ENCODE assay signal across 1 cellular context in the genomic region with DNA sequence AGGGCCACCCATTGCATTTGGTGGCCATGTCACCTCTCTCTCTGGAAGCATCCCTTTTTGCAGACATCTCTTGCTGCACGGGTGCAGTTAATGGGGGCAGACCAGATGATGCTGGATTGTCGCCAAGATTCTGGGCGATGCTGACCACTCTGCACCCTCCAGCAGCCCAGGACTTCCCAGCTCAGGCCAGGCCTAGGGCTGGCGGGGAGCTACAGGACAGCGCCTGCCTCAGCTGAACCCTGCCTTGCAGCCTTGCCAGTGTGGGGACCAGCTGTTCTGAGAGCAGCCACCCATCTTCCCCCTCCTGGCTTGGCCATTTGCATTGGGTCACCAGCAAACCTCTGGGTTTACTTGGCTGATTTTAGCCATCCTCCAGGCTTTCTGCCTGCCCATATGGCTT.
TF ChIP-seq lines count a peak whose summit lies in the region.

No MANE protein-coding gene starts in this region.

TF ChIP-seq in SK-N-SH, 30 proteins besides CTCF, POLR2A, EP300 and RAD21 (continued from another document):
- no peak for TF ChIP-seq PBX3 (IDR thresholded peaks at IDR 0.05)
- peak; percentile 53 for TF ChIP-seq GATA2 (CRISPR knock-in tag; IDR thresholded peaks at IDR 0.05)
- TF ChIP-seq, protein P1, sequence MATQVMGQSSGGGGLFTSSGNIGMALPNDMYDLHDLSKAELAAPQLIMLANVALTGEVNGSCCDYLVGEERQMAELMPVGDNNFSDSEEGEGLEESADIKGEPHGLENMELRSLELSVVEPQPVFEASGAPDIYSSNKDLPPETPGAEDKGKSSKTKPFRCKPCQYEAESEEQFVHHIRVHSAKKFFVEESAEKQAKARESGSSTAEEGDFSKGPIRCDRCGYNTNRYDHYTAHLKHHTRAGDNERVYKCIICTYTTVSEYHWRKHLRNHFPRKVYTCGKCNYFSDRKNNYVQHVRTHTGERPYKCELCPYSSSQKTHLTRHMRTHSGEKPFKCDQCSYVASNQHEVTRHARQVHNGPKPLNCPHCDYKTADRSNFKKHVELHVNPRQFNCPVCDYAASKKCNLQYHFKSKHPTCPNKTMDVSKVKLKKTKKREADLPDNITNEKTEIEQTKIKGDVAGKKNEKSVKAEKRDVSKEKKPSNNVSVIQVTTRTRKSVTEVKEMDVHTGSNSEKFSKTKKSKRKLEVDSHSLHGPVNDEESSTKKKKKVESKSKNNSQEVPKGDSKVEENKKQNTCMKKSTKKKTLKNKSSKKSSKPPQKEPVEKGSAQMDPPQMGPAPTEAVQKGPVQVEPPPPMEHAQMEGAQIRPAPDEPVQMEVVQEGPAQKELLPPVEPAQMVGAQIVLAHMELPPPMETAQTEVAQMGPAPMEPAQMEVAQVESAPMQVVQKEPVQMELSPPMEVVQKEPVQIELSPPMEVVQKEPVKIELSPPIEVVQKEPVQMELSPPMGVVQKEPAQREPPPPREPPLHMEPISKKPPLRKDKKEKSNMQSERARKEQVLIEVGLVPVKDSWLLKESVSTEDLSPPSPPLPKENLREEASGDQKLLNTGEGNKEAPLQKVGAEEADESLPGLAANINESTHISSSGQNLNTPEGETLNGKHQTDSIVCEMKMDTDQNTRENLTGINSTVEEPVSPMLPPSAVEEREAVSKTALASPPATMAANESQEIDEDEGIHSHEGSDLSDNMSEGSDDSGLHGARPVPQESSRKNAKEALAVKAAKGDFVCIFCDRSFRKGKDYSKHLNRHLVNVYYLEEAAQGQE (IDR thresholded peaks at IDR 0.05; ENCODE audit: low read depth, low read length), result no peak
- no peak for TF ChIP-seq MEF2A (IDR thresholded peaks at IDR 0.05; ENCODE audit: borderline replicate concordance, low read depth)
- no peak for TF ChIP-seq SIN3A (IDR thresholded peaks at IDR 0.05; ENCODE audit: borderline replicate concordance, low read depth, low read length)
